Comparison of ENCODE assay signal across 2 cellular contexts in genomic region chr1:237431448-237431847, GRCh38.
TF ChIP-seq lines count a peak whose summit lies in the region.

No MANE protein-coding gene starts in this region.

TF ChIP-seq in HepG2, 621 proteins besides CTCF, POLR2A, EP300 and RAD21 (continued from another document):
- peak; percentile 8; the same call in 1 of the 2 replicates for TF ChIP-seq MAFF (IDR thresholded peaks at IDR 0.05; ENCODE audit: low read depth, low read length)
- no peak for TF ChIP-seq PHF8 (CRISPR knock-in tag; IDR thresholded peaks at IDR 0.05)

TF ChIP-seq in K562, 482 proteins besides CTCF, POLR2A, EP300 and RAD21 (continued from another document):
- TF ChIP-seq MXD1 (CRISPR knock-in tag; IDR thresholded peaks at IDR 0.05; ENCODE audit: borderline replicate concordance, poor library complexity, severe bottlenecking) (no peak), HES1 (IDR thresholded peaks at IDR 0.05; ENCODE audit: low read depth) (no peak), HDAC6 (IDR thresholded peaks at IDR 0.05; ENCODE audit: low read depth, low read length) (no peak), ZNF324 (CRISPR knock-in tag; IDR thresholded peaks at IDR 0.05) (no peak)
TF ChIP-seq in K562: peak in this region for 2.
